8 cellular contexts compared by ENCODE assay signal in genomic region chr17:81034168-81034777, GRCh38. TPM values are rescaled to one million over a fixed set of nuclear protein-coding genes. Genes with fewer than 3 reads are reported as not detected.
DNase-seq lines count a peak whose midpoint lies in the region; ATAC-seq, FAIRE-seq and TF ChIP-seq lines count a peak whose summit lies in the region.

No MANE protein-coding gene starts in this region.

- no TSS peak for BruUV-seq in Calu3 (replicated peaks; lab: Mats Ljungman, UMichigan)

- peak overlapping the region; percentile 95 for H3K4me2 ChIP-seq in astrocyte (ENCODE audit: low read length)

- ATAC-seq in HG02938 (IDR thresholded peaks at IDR 0.05; ENCODE audit: unreplicated experiment) = peak; percentile 3
- no peak for ATAC-seq in HG03097 (IDR thresholded peaks at IDR 0.05; ENCODE audit: low FRiP score, unreplicated experiment)

- H3K27ac Mint-ChIP-seq in Calu3 (ENCODE audit: unreplicated experiment) (peak overlapping the region; percentile 44), astrocyte (ENCODE audit: unreplicated experiment) (no peak overlapping the region)

- in situ Hi-C loops in G401 (cut with HindIII; ENCODE audit: low sequenced_read_pairs) = no loop called here

- no peaks in the 10 kb centered on the region for H3K9me3 Mint-ChIP-seq in Calu3 (ENCODE audit: low read depth, unreplicated experiment)
- H3K9me3 Mint-ChIP-seq in astrocyte (ENCODE audit: unreplicated experiment) = no peaks in the 10 kb centered on the region

- peaks cover 38% of the 10 kb centered on the region for H3K4me1 ChIP-seq in astrocyte (ENCODE audit: insufficient read depth, low read length)

- peak overlapping the region; percentile 23 for H2AFZ ChIP-seq in astrocyte (ENCODE audit: low read depth, low read length)

- H3K36me3 ChIP-seq in astrocyte (ENCODE audit: insufficient read depth, low read length) (no peaks in the 10 kb centered on the region), kidney epithelial cell (ENCODE audit: control insufficient read depth, insufficient read depth, low read length) (no peaks in the 10 kb centered on the region)

- DNase-seq in Calu3 (no peak), astrocyte (ENCODE audit: low read depth) (no peak), kidney epithelial cell (ENCODE audit: low read depth) (no peak), NAMALWA (ENCODE audit: low spot score) (no peak), G401 (ENCODE audit: low spot score) (no peak)

- peak overlapping the region; percentile 67 for H3K9ac ChIP-seq in astrocyte (ENCODE audit: low read length)

- H3K4me3 ChIP-seq in astrocyte (ENCODE audit: insufficient read depth, low read depth, low read length) (peak overlapping the region; percentile 71), kidney epithelial cell (ENCODE audit: low read depth, low read length) (peak overlapping the region; percentile 61)

- peaks cover 64% of the 10 kb centered on the region for H3K36me3 Mint-ChIP-seq in Calu3 (ENCODE audit: insufficient read depth, unreplicated experiment)
- H3K36me3 Mint-ChIP-seq in astrocyte (ENCODE audit: low read depth, unreplicated experiment) = peaks cover 12% of the 10 kb centered on the region

- H3K27me3 Mint-ChIP-seq in Calu3 (ENCODE audit: unreplicated experiment) (no peaks in the 10 kb centered on the region), astrocyte (ENCODE audit: low read depth, unreplicated experiment) (peaks cover 7% of the 10 kb centered on the region)

- peaks cover 37% of the 10 kb centered on the region for H3K79me2 ChIP-seq in astrocyte (ENCODE audit: insufficient read depth, low read length)

- TF ChIP-seq CTCF in Calu3 (IDR thresholded peaks at IDR 0.05; ENCODE audit: unreplicated experiment) (no peak), astrocyte (IDR thresholded peaks at IDR 0.05; ENCODE audit: insufficient read depth, low read depth, low read length) (no peak), kidney epithelial cell (IDR thresholded peaks at IDR 0.05; ENCODE audit: insufficient read depth, low read length, poor library complexity, severe bottlenecking) (no peak)

- intact Hi-C loops in Calu3 (cut with micrococcal nuclease; ENCODE audit: unreplicated experiment) = no loop called here

- H3K27me3 ChIP-seq in astrocyte (ENCODE audit: insufficient read depth, low read length) (no peaks in the 10 kb centered on the region), kidney epithelial cell (ENCODE audit: control insufficient read depth, insufficient read depth, low read length) (no peaks in the 10 kb centered on the region)

- H4K20me1 ChIP-seq in astrocyte (ENCODE audit: insufficient read depth, low read length) = peaks cover 45% of the 10 kb centered on the region

- H3K4me3 Mint-ChIP-seq in Calu3 (ENCODE audit: low read depth, unreplicated experiment) = peak overlapping the region; percentile 75
- peak overlapping the region; percentile 89 for H3K4me3 Mint-ChIP-seq in astrocyte (ENCODE audit: unreplicated experiment)

- CTCF ChIA-PET in Calu3 (lab: Charles Lee) = interaction anchor here (0.6 to 1.7 kb wide), 2 partner anchors 11 to 12 kb away, joined by 5 to 6 read pairs; no protein-coding TSS in a partner anchor

- no peak for FAIRE-seq in astrocyte (lab: Jason Lieb, UNC)

- no peaks in the 10 kb centered on the region for H3K9me3 ChIP-seq in astrocyte (ENCODE audit: insufficient read depth, low read depth, low read length)

- H3K4me1 Mint-ChIP-seq in Calu3 (ENCODE audit: low read depth, unreplicated experiment) (peaks cover 40% of the 10 kb centered on the region), astrocyte (ENCODE audit: low read depth, unreplicated experiment) (peaks cover 14% of the 10 kb centered on the region)

- H3K27ac ChIP-seq in astrocyte (ENCODE audit: low read depth, low read length) (no peak overlapping the region), temporal lobe (ENCODE audit: low read depth, low read length) (peak overlapping the region; percentile 9)

RNA-seq across cellular contexts. Expression of gene BAIAP2, which starts 0.7 kb away (rescaled TPM):
- total RNA-seq in Calu3 (2022) = 58.0 and 58.8 TPM in 2 replicates
- 43.3 and 51.4 TPM in 2 replicates for total RNA-seq in astrocyte
- 80.3 and 83.4 TPM in 2 replicates for total RNA-seq in kidney epithelial cell
- total RNA-seq in temporal lobe = 20.2 TPM
- total RNA-seq in G401 (2014; rRNA removed; shearing (Covaris generic)) = 16.1 and 21.1 TPM in 2 replicates

RNA-seq across cellular contexts. Expression of gene CHMP6, which starts 42.6 kb away (rescaled TPM):
- total RNA-seq in Calu3 (2022) (25.5 and 27.9 TPM in 2 replicates), astrocyte (16.8 and 19.0 TPM in 2 replicates), kidney epithelial cell (26.6 and 36.6 TPM in 2 replicates), temporal lobe (17.2 TPM)
- total RNA-seq in G401 (2014; rRNA removed; shearing (Covaris generic)) = 51.8 and 65.5 TPM in 2 replicates
